In the genomic region with DNA sequence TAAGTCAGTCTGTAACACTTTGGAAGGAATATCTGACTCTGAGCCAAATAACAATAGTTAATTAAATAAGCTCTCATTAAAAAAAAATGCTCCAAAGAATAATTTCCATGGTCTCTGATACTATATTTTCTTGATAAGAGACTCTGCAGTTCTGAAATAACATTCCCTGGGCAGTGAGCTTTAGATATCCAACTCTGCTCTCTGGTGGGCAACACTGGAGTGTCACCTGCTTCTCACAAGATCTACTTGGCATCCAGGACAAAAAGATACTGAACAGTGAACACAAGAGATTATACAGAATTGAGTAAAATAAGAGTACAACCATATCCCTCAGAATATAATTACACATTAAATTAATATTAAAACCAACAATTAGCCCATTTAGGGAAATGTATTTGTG, we compare ENCODE assay signal across 9 cellular contexts. TPM values are rescaled to one million over a fixed set of nuclear protein-coding genes. Genes with fewer than 3 reads are reported as not detected.
DNase-seq lines count a peak whose midpoint lies in the region; ATAC-seq, FAIRE-seq and TF ChIP-seq lines count a peak whose summit lies in the region.
"Had no signal": no experiment of that assay in that cellular context is flagged by ENCODE, and none has a peak within 500 bp of the region (broad histone marks: within the 10 kb centered on the region; RNA-seq: fewer than 3 reads in every experiment).

No MANE protein-coding gene starts in this region.

- FAIRE-seq in A204.1 (lab: Jason Lieb, UNC): peak; percentile 92

- H3K27me3 Mint-ChIP-seq in type B pancreatic cell: no peaks in the 10 kb centered on the region
- no peaks in the 10 kb centered on the region for H3K27me3 Mint-ChIP-seq in activated CD4-positive, alpha-beta T cell treated with anti-CD3 and anti-CD28 coated beads, Interleukin-2, amount 10 ng/mL, durations not matched to agents 7 days and 5 days
- H3K27me3 Mint-ChIP-seq: activated naive CD8-positive, alpha-beta T cell treated with anti-CD3 and anti-CD28 coated beads, Interleukin-2, amount 10 ng/mL, durations not matched to agents 7 days and 5 days had no signal

- POLR2A ChIA-PET in activated CD4-positive, alpha-beta T cell treated with anti-CD3 and anti-CD28 coated beads, Interleukin-2, amount 10 ng/mL, durations not matched to agents 7 days and 5 days (lab: Charles Lee): no interaction called here

- no peak overlapping the region for H3K27ac ChIP-seq in SJCRH30
- H3K27ac ChIP-seq in heart left ventricle: no peak overlapping the region

- DNase-seq in SJCRH30 (peak; percentile 14 to 53), heart left ventricle (peak in 1 of 5 donors; percentile 16), type B pancreatic cell (ENCODE audit: extremely low spot score, unreplicated experiment) (no peak)
- DNase-seq in activated CD4-positive, alpha-beta T cell treated with anti-CD3 and anti-CD28 coated beads, Interleukin-2, amount 10 ng/mL, durations not matched to agents 7 days and 5 days: no peak
- DNase-seq: activated naive CD8-positive, alpha-beta T cell treated with anti-CD3 and anti-CD28 coated beads, Interleukin-2, amount 10 ng/mL, durations not matched to agents 7 days and 5 days had no signal

- no peaks in the 10 kb centered on the region for H3K4me1 Mint-ChIP-seq in type B pancreatic cell (ENCODE audit: unreplicated experiment)
- peaks cover 5% of the 10 kb centered on the region for H3K4me1 Mint-ChIP-seq in activated CD4-positive, alpha-beta T cell treated with anti-CD3 and anti-CD28 coated beads, Interleukin-2, amount 10 ng/mL, durations not matched to agents 7 days and 5 days

- H3K27me3 ChIP-seq in SJCRH30 (no peaks in the 10 kb centered on the region), heart left ventricle (no peaks in the 10 kb centered on the region)

- TF ChIP-seq CTCF in GM12872 (IDR thresholded peaks at IDR 0.05; ENCODE audit: insufficient read depth, low read depth, low read length) (peak; percentile 27; the same call in 1 of the 3 replicates), heart left ventricle (IDR thresholded peaks at IDR 0.05) (peak in 11 of 12 donors; percentile 19 to 65 (median 57)), type B pancreatic cell (conservative IDR thresholded peaks at IDR 0.05) (peak; percentile 74)

- peaks cover 13% of the 10 kb centered on the region for H3K36me3 Mint-ChIP-seq in type B pancreatic cell
- peaks cover 38% of the 10 kb centered on the region for H3K36me3 Mint-ChIP-seq in activated CD4-positive, alpha-beta T cell treated with anti-CD3 and anti-CD28 coated beads, Interleukin-2, amount 10 ng/mL, durations not matched to agents 7 days and 5 days (ENCODE audit: low read depth)

- ATAC-seq in heart left ventricle: peak in 3 of 4 donors; percentile 64 to 81 (median 71)
- no peak for ATAC-seq in HG03565 (IDR thresholded peaks at IDR 0.05; ENCODE audit: unreplicated experiment)
- ATAC-seq in GM18505 (IDR thresholded peaks at IDR 0.05; ENCODE audit: unreplicated experiment): no peak

- H3K4me3 ChIP-seq in SJCRH30 (no peak overlapping the region), heart left ventricle (no peak overlapping the region)

- no peaks in the 10 kb centered on the region for H3K9me3 ChIP-seq in SJCRH30 (replicated peaks)
- no peaks in the 10 kb centered on the region for H3K9me3 ChIP-seq in heart left ventricle

- H3K9me3 Mint-ChIP-seq in type B pancreatic cell: no peaks in the 10 kb centered on the region
- H3K9me3 Mint-ChIP-seq in activated CD4-positive, alpha-beta T cell treated with anti-CD3 and anti-CD28 coated beads, Interleukin-2, amount 10 ng/mL, durations not matched to agents 7 days and 5 days: no peaks in the 10 kb centered on the region
- H3K9me3 Mint-ChIP-seq: activated naive CD8-positive, alpha-beta T cell treated with anti-CD3 and anti-CD28 coated beads, Interleukin-2, amount 10 ng/mL, durations not matched to agents 7 days and 5 days had no signal

- H3K4me3 Mint-ChIP-seq in type B pancreatic cell: no peak overlapping the region
- no peak overlapping the region for H3K4me3 Mint-ChIP-seq in activated CD4-positive, alpha-beta T cell treated with anti-CD3 and anti-CD28 coated beads, Interleukin-2, amount 10 ng/mL, durations not matched to agents 7 days and 5 days
- H3K4me3 Mint-ChIP-seq: activated naive CD8-positive, alpha-beta T cell treated with anti-CD3 and anti-CD28 coated beads, Interleukin-2, amount 10 ng/mL, durations not matched to agents 7 days and 5 days had no signal

- TF ChIP-seq POLR2A in heart left ventricle (IDR thresholded peaks at IDR 0.05) (no peak), GM18505 (IDR thresholded peaks at IDR 0.05; ENCODE audit: borderline replicate concordance, extremely low read depth, insufficient read depth, insufficient read length) (no peak)

- CTCF ChIA-PET in activated CD4-positive, alpha-beta T cell treated with anti-CD3 and anti-CD28 coated beads, Interleukin-2, amount 10 ng/mL, durations not matched to agents 7 days and 5 days (lab: Charles Lee): no interaction called here

- intact Hi-C loops in heart left ventricle (cut with DNase I): loop anchor here in 9 of 10 donors (1.0 to 5.0 kb wide), 6 partner anchors 151 to 176 kb away; no protein-coding TSS in a partner anchor

- H3K4me1 ChIP-seq in SJCRH30 (no peaks in the 10 kb centered on the region), heart left ventricle (peaks cover 0 to 7% (median 0%) of the 10 kb centered on the region in 12 donors)

- H3K36me3 ChIP-seq in SJCRH30: peaks cover 50% of the 10 kb centered on the region
- H3K36me3 ChIP-seq in heart left ventricle: peaks cover 0 to 94% (median 63%) of the 10 kb centered on the region in 9 donors

- H3K27ac Mint-ChIP-seq in type B pancreatic cell: no peak overlapping the region
- no peak overlapping the region for H3K27ac Mint-ChIP-seq in activated CD4-positive, alpha-beta T cell treated with anti-CD3 and anti-CD28 coated beads, Interleukin-2, amount 10 ng/mL, durations not matched to agents 7 days and 5 days
- H3K27ac Mint-ChIP-seq: activated naive CD8-positive, alpha-beta T cell treated with anti-CD3 and anti-CD28 coated beads, Interleukin-2, amount 10 ng/mL, durations not matched to agents 7 days and 5 days had no signal

RNA-seq across cellular contexts. Expression of a gene that starts 13.7 kb away (rescaled TPM):
- 92.6 and 92.8 TPM in 2 replicates for total RNA-seq in SJCRH30 (2014; rRNA removed; shearing (Covaris generic))
- total RNA-seq in heart left ventricle (10 to 100 TPM; 11.1 to 26.2 (median 15.4) TPM), type B pancreatic cell (ENCODE audit: low replicate concordance) (28.3 and 58.2 TPM in 2 replicates)
- polyA plus RNA-seq in heart left ventricle: 10 to 100 TPM in 1 of 2 donors, 1 to 10 TPM in 1; 5.3 to 22.1 TPM
- total RNA-seq in activated CD4-positive, alpha-beta T cell treated with anti-CD3 and anti-CD28 coated beads, Interleukin-2, amount 10 ng/mL, durations not matched to agents 7 days and 5 days: 10 to 100 TPM; 47.0 to 52.7 TPM

RNA-seq across cellular contexts. Expression of a gene that starts 42.5 kb away (rescaled TPM):
- total RNA-seq in SJCRH30 (2014; rRNA removed; shearing (Covaris generic)): 0.16 TPM in 1 of 2 replicates, not detected in the other
- total RNA-seq in heart left ventricle (1 to 10 TPM in 1 of 9 donors, under 1 TPM in 4, not detected in 4; 0.10 to 1.8 (median 0.17) TPM), type B pancreatic cell (ENCODE audit: low replicate concordance) (9.4 and 34.7 TPM in 2 replicates)
- under 1 TPM; 0.04 to 0.73 TPM for polyA plus RNA-seq in heart left ventricle
- under 1 TPM in 1 of 2 experiments, not detected in 1; 0.12 TPM for total RNA-seq in activated CD4-positive, alpha-beta T cell treated with anti-CD3 and anti-CD28 coated beads, Interleukin-2, amount 10 ng/mL, durations not matched to agents 7 days and 5 days
- total RNA-seq: activated naive CD8-positive, alpha-beta T cell treated with anti-CD3 and anti-CD28 coated beads, Interleukin-2, amount 10 ng/mL, durations not matched to agents 7 days and 5 days had no signal

RNA-seq across cellular contexts. Expression of a gene that starts 55.8 kb away (rescaled TPM):
- total RNA-seq in SJCRH30 (2014; rRNA removed; shearing (Covaris generic)): not detected in 2 replicates
- not detected for total RNA-seq in heart left ventricle
- not detected for polyA plus RNA-seq in heart left ventricle
- total RNA-seq in type B pancreatic cell (ENCODE audit: low replicate concordance): 0.24 TPM in 1 of 2 replicates, not detected in the other
- total RNA-seq in activated CD4-positive, alpha-beta T cell treated with anti-CD3 and anti-CD28 coated beads, Interleukin-2, amount 10 ng/mL, durations not matched to agents 7 days and 5 days: not detected
- total RNA-seq: activated naive CD8-positive, alpha-beta T cell treated with anti-CD3 and anti-CD28 coated beads, Interleukin-2, amount 10 ng/mL, durations not matched to agents 7 days and 5 days had no signal

Comparison
In these comparisons a context has a peak if more than half of its experiments do, and no peak if none do; other contexts are left out.
1. DNase-seq: peak in SJCRH30 (2 of 2); none in type B pancreatic cell (single experiment) and activated CD4-positive, alpha-beta T cell treated with anti-CD3 and anti-CD28 coated beads, Interleukin-2, amount 10 ng/mL, durations not matched to agents 7 days and 5 days (single experiment).
2. ATAC-seq: peak in heart left ventricle (3 of 4); none in HG03565 (single experiment) and GM18505 (single experiment).
3. Peak in every context shown above with its lines, with median percentiles within 50 percentile points of each other: CTCF ChIP-seq.